ENCODE assay signal across 17 cellular contexts in the genomic region with DNA sequence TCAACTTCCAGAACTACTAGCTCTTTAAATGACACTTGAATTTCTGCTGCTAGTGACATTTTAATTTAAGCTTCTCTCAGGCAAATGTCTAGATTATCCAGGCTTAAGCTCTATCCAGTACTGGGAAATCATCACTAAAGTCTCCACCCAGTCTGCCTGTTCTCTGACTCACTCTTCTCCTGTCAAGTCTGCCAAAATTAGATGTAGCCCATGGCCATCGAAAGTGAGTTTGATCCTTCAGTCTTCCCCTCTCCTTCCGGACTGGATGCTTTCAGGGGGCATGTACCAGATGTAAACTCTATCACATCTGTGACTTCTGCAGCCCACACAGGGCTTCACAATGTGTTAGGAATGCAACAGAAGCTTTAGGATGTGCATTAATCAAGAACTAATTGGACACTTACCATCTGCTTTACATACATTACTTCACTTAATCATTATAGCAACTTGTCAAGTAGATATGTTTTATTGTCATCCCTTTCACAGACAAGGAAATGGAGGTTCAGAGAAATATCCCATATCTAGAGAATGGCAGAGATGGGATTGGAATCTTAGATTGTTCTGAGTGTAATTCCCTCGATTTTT. TPM values are rescaled to one million over a fixed set of nuclear protein-coding genes. Genes with fewer than 3 reads are reported as not detected.
DNase-seq lines count a peak whose midpoint lies in the region; ATAC-seq and TF ChIP-seq lines count a peak whose summit lies in the region.
"Had no signal": no experiment of that assay in that cellular context is flagged by ENCODE, and none has a peak within 500 bp of the region (broad histone marks: within the 10 kb centered on the region; RNA-seq: fewer than 3 reads in every experiment).

No MANE protein-coding gene starts in this region.

- H3K4me2 ChIP-seq in fibroblast of lung (ENCODE audit: extremely low read depth, insufficient read depth, low read length) = no peak overlapping the region
- peak overlapping the region; percentile 9 for H3K4me2 ChIP-seq in smooth muscle cell

- no peaks in the 10 kb centered on the region for H3K36me3 ChIP-seq in fibroblast of lung (ENCODE audit: control insufficient read depth, insufficient read depth, low read length)
- H3K36me3 ChIP-seq in smooth muscle cell (ENCODE audit: low read depth) = no peaks in the 10 kb centered on the region
- H3K36me3 ChIP-seq: ovary, upper lobe of left lung had no signal

- H3K9ac ChIP-seq in fibroblast of lung (ENCODE audit: insufficient read depth, low read length) (no peak overlapping the region), smooth muscle cell (ENCODE audit: low read depth) (no peak overlapping the region)

- H3K27me3 Mint-ChIP-seq in activated CD8-positive, alpha-beta T cell treated with anti-CD3 and anti-CD28 coated beads, Interleukin-2, amount 10 ng/mL, durations not matched to agents 7 days and 5 days (ENCODE audit: low read depth) = peaks cover 10% of the 10 kb centered on the region
- H3K27me3 Mint-ChIP-seq: effector memory CD8-positive, alpha-beta T cell had no signal

- no peaks in the 10 kb centered on the region for H3K9me3 Mint-ChIP-seq in activated CD8-positive, alpha-beta T cell treated with anti-CD3 and anti-CD28 coated beads, Interleukin-2, amount 10 ng/mL, durations not matched to agents 7 days and 5 days (ENCODE audit: insufficient read depth)
- H3K9me3 Mint-ChIP-seq: effector memory CD8-positive, alpha-beta T cell had no signal

- no peaks in the 10 kb centered on the region for H4K20me1 ChIP-seq in fibroblast of lung (ENCODE audit: control insufficient read depth, extremely low read depth, insufficient read depth, low read length)
- H4K20me1 ChIP-seq in smooth muscle cell (ENCODE audit: low read depth) = no peaks in the 10 kb centered on the region

- DNase-seq in Right ventricle myocardium superior = no peak
- DNase-seq in cardiac septum (ENCODE audit: low spot score) = no peak
- DNase-seq in RWPE1 (ENCODE audit: low spot score) = peak; percentile 30
- peak; percentile 74 to 84 for DNase-seq in fibroblast of lung (ENCODE audit: low read depth in 2 of 2)
- no peak for DNase-seq in smooth muscle cell (lab: John Stamatoyannopoulos, UW; ENCODE audit: unreplicated experiment)
- no peak for DNase-seq in central memory CD4-positive, alpha-beta T cell
- DNase-seq in activated CD8-positive, alpha-beta T cell treated with anti-CD3 and anti-CD28 coated beads, Interleukin-2, amount 10 ng/mL, durations not matched to agents 7 days and 5 days = no peak
- DNase-seq: activated CD4-positive, CD25-positive, alpha-beta regulatory T cell; effector memory CD8-positive, alpha-beta T cell; hypothalamus; NCI-H1105; NK-92 treated with Interleukin-12 subunit alpha and Interleukin-12 subunit beta, amount 100 ng/mL, for 24 hours; ovary; stimulated activated CD8-positive, alpha-beta memory T cell treated with anti-CD3 and anti-CD28 coated beads, Interleukin-4, amount 100 ng/mL, for 48 hours; upper lobe of left lung had no signal

- peaks cover 2% of the 10 kb centered on the region for H3K4me1 ChIP-seq in fibroblast of lung (ENCODE audit: control insufficient read depth, extremely low read depth, insufficient read depth, low read length)
- H3K4me1 ChIP-seq in smooth muscle cell (ENCODE audit: low read depth) = peaks cover 7% of the 10 kb centered on the region
- H3K4me1 ChIP-seq: upper lobe of left lung had no signal

- H3K4me3 Mint-ChIP-seq in activated CD8-positive, alpha-beta T cell treated with anti-CD3 and anti-CD28 coated beads, Interleukin-2, amount 10 ng/mL, durations not matched to agents 7 days and 5 days = no peak overlapping the region
- H3K4me3 Mint-ChIP-seq: effector memory CD8-positive, alpha-beta T cell had no signal

- H3K36me3 Mint-ChIP-seq in activated CD8-positive, alpha-beta T cell treated with anti-CD3 and anti-CD28 coated beads, Interleukin-2, amount 10 ng/mL, durations not matched to agents 7 days and 5 days (ENCODE audit: low read depth) = no peaks in the 10 kb centered on the region

- H3K79me2 ChIP-seq in fibroblast of lung (ENCODE audit: control insufficient read depth, insufficient read depth, low read length) (no peaks in the 10 kb centered on the region), smooth muscle cell (ENCODE audit: low read depth) (no peaks in the 10 kb centered on the region)

- H2AFZ ChIP-seq in fibroblast of lung (ENCODE audit: low read length) (no peak overlapping the region), smooth muscle cell (ENCODE audit: low read depth) (no peak overlapping the region)

- no peak overlapping the region for H3K27ac ChIP-seq in RWPE1
- no peak overlapping the region for H3K27ac ChIP-seq in fibroblast of lung (ENCODE audit: insufficient read depth, low read length)
- H3K27ac ChIP-seq in smooth muscle cell (ENCODE audit: low read depth) = no peak overlapping the region
- H3K27ac ChIP-seq: ovary, upper lobe of left lung had no signal

- H3K9me3 ChIP-seq in fibroblast of lung (ENCODE audit: control insufficient read depth, insufficient read depth, low read depth, low read length) (no peaks in the 10 kb centered on the region), smooth muscle cell (replicated peaks; ENCODE audit: low read depth) (no peaks in the 10 kb centered on the region)
- H3K9me3 ChIP-seq: ovary, upper lobe of left lung had no signal

- WGBS in smooth muscle cell (ENCODE audit: low lambda C conversion rate) = 27% methylated on average over 3 of the region's 3 CpGs

- no peak overlapping the region for H3K27ac Mint-ChIP-seq in activated CD8-positive, alpha-beta T cell treated with anti-CD3 and anti-CD28 coated beads, Interleukin-2, amount 10 ng/mL, durations not matched to agents 7 days and 5 days
- H3K27ac Mint-ChIP-seq: effector memory CD8-positive, alpha-beta T cell had no signal

- no peak for TF ChIP-seq CTCF in RWPE1 (conservative IDR thresholded peaks at IDR 0.05; ENCODE audit: low read depth)
- TF ChIP-seq CTCF in fibroblast of lung (conservative IDR thresholded peaks at IDR 0.05 in 1 of 2, IDR thresholded peaks at IDR 0.05 in 1 of 2; ENCODE audit: low read depth in 1 of 2, low read length in 2 of 2) = no peak
- no peak for TF ChIP-seq CTCF in smooth muscle cell (IDR thresholded peaks at IDR 0.05; ENCODE audit: borderline replicate concordance, insufficient read depth, poor library complexity, severe bottlenecking)

- peaks cover 6% of the 10 kb centered on the region for H3F3A ChIP-seq in smooth muscle cell (ENCODE audit: low read depth)

- H3K27me3 ChIP-seq in fibroblast of lung (ENCODE audit: control insufficient read depth, insufficient read depth, low read length) (no peaks in the 10 kb centered on the region), smooth muscle cell (ENCODE audit: low read depth) (no peaks in the 10 kb centered on the region)
- H3K27me3 ChIP-seq: ovary, upper lobe of left lung had no signal

- POLR2A ChIA-PET in RWPE1 (lab: Yijun Ruan, JAX; ENCODE audit: low non-redundant PET) = interaction anchor here (0.7 kb wide), 1 partner anchor 9 kb away, joined by 4 read pairs; no protein-coding TSS in a partner anchor
- POLR2A ChIA-PET in activated CD8-positive, alpha-beta T cell treated with anti-CD3 and anti-CD28 coated beads, Interleukin-2, amount 10 ng/mL, durations not matched to agents 7 days and 5 days (lab: Charles Lee) = no interaction called here

- CTCF ChIA-PET in RWPE1 (lab: Yijun Ruan, JAX) = interaction anchor here (0.7 kb wide), 1 partner anchor 79 kb away, joined by 3 read pairs; no protein-coding TSS in a partner anchor
- CTCF ChIA-PET in activated CD8-positive, alpha-beta T cell treated with anti-CD3 and anti-CD28 coated beads, Interleukin-2, amount 10 ng/mL, durations not matched to agents 7 days and 5 days (lab: Charles Lee) = interaction anchor here (1.3 to 2.9 kb wide), 2 partner anchors 22 to 52 kb away, joined by 3 to 8 read pairs; no protein-coding TSS in a partner anchor

- intact Hi-C loops in Right ventricle myocardium superior (cut with DNase I) = no loop called here
- intact Hi-C loops in cardiac septum (cut with DNase I) = no loop called here

- ATAC-seq in Right ventricle myocardium superior (ENCODE audit: poor library complexity) (peak; percentile 53), GM21737 (IDR thresholded peaks at IDR 0.05; ENCODE audit: unreplicated experiment) (no peak)
- ATAC-seq in activated CD8-positive, alpha-beta T cell treated with anti-CD3 and anti-CD28 coated beads, Interleukin-2, amount 10 ng/mL, durations not matched to agents 7 days and 5 days = no peak
- ATAC-seq: effector memory CD8-positive, alpha-beta T cell had no signal

- H3K4me3 ChIP-seq in fibroblast of lung (replicated peaks in 1 of 4; ENCODE audit: control extremely low read depth in 1 of 4, insufficient read depth in 1 of 4, low read depth in 3 of 4, low read length in 4 of 4) = no peak overlapping the region
- H3K4me3 ChIP-seq in smooth muscle cell = no peak overlapping the region
- H3K4me3 ChIP-seq: ovary, upper lobe of left lung had no signal

- no peaks in the 10 kb centered on the region for H3K4me1 Mint-ChIP-seq in activated CD8-positive, alpha-beta T cell treated with anti-CD3 and anti-CD28 coated beads, Interleukin-2, amount 10 ng/mL, durations not matched to agents 7 days and 5 days (ENCODE audit: low read depth)

RNA-seq across cellular contexts. Expression of gene ME3, which starts 12.3 kb away (rescaled TPM):
- total RNA-seq in Right ventricle myocardium superior (30.4 TPM), cardiac septum (19.9 TPM), fibroblast of lung (50.7 and 63.2 TPM in 2 replicates), smooth muscle cell (8.4 and 9.3 TPM in 2 replicates)
- polyA plus RNA-seq in fibroblast of lung (8.8 and 9.6 TPM in 2 replicates), smooth muscle cell (4.2 and 9.7 TPM in 2 replicates)
- polyA plus RNA-seq in fibroblast of lung (2012) = 7.7 and 11.5 TPM in 2 replicates
- 11.6 and 12.4 TPM in 2 replicates for polyA minus RNA-seq in fibroblast of lung (ENCODE audit: low replicate concordance)
- 1 to 10 TPM in 1 of 2 experiments, under 1 TPM in 1; 0.66 to 1.0 TPM for total RNA-seq in activated CD8-positive, alpha-beta T cell treated with anti-CD3 and anti-CD28 coated beads, Interleukin-2, amount 10 ng/mL, durations not matched to agents 7 days and 5 days
- total RNA-seq: H4 had no signal

Comparison
In these comparisons a context has a peak if more than half of its experiments do, and no peak if none do; other contexts are left out.
1. DNase-seq: peak in RWPE1 (single experiment) and fibroblast of lung (2 of 2); none in Right ventricle myocardium superior (single experiment), cardiac septum (single experiment), smooth muscle cell (single experiment), central memory CD4-positive, alpha-beta T cell (single experiment) and activated CD8-positive, alpha-beta T cell treated with anti-CD3 and anti-CD28 coated beads, Interleukin-2, amount 10 ng/mL, durations not matched to agents 7 days and 5 days (single experiment).